ENCODE assay signal across 17 cellular contexts in the genomic region with DNA sequence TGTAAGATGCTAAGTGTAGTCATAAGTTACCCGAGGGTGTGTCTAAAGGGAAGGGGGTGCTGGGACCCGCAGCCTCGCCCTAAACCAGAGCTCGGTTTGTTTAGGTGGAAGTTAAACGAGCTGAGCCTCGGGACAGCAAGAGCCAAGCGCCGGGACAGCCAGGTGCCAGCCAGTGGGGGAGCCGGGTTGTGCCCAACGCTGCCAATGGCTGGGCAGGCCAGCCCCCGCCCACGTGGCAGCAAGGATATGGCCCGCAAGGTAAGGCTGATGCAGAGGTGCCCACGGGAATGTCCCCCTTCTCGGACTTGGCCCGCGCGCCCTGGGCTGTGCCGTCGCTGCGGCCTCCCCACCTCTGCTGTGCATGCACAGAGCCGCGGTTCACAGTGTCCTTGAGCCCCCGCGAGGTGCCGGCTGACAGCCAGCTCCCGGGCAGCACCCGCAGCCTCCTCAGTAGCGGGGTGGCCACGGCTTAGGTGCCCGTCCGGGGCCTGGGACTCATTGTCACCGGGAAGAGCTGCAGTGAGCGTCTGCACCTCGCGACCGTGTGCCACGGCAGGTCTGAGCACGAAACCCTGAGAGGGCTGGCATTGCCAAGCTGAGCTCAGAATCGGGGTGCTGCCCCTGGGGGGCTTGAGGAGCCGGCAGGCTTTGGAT. TPM values are rescaled to one million over a fixed set of nuclear protein-coding genes. Genes with fewer than 3 reads are reported as not detected.
DNase-seq lines count a peak whose midpoint lies in the region; ATAC-seq and TF ChIP-seq lines count a peak whose summit lies in the region.
"Had no signal": no experiment of that assay in that cellular context is flagged by ENCODE, and none has a peak within 500 bp of the region (broad histone marks: within the 10 kb centered on the region; RNA-seq: fewer than 3 reads in every experiment).

No MANE protein-coding gene starts in this region.

- peak overlapping the region; percentile 17 for H3K18ac ChIP-seq in neuronal stem cell (ENCODE audit: low read length)

- H2BK120ac ChIP-seq in neuronal stem cell (ENCODE audit: low read depth, low read length), result no peak overlapping the region

- H2BK5ac ChIP-seq in neuronal stem cell (ENCODE audit: low read length), result peak overlapping the region; percentile 24

- peaks cover 27% of the 10 kb centered on the region for H3K79me1 ChIP-seq in neuronal stem cell (ENCODE audit: low read depth, low read length)

- H3K27me3 ChIP-seq in adrenal gland (no peaks in the 10 kb centered on the region), heart left ventricle (no peaks in the 10 kb centered on the region), neuronal stem cell (ENCODE audit: control insufficient read depth in 3 of 3, insufficient read depth in 3 of 3, low read depth in 1 of 3, low read length in 3 of 3) (no peaks in the 10 kb centered on the region)
- H3K27me3 ChIP-seq: SJCRH30 had no signal

- H2BK12ac ChIP-seq in neuronal stem cell (ENCODE audit: low read length), result no peak overlapping the region

- no peak overlapping the region for H4K91ac ChIP-seq in neuronal stem cell (ENCODE audit: low read depth, low read length, poor library complexity)

- no peak overlapping the region for H4K8ac ChIP-seq in neuronal stem cell (ENCODE audit: low read depth, low read length)

- no peak overlapping the region for H2BK15ac ChIP-seq in neuronal stem cell (ENCODE audit: low read length)

- DNase-seq in G401 (ENCODE audit: low spot score) (peak; percentile 80), adrenal gland (peak in 3 of 7 donors; percentile 52 to 73 (median 70)), heart left ventricle (no peak), neuronal stem cell (ENCODE audit: low spot score) (no peak), GDM1 (lab: John Stamatoyannopoulos, UW) (no peak), T-cell (no peak)
- DNase-seq: H9, KBM-7, NCI-H1417 treated with DMSO at 0.1 percent for 48 hours, NCI-H187 treated with DMSO at 0.1 percent for 48 hours, NCI-H2227 treated with DMSO at 0.1 percent for 48 hours, NCI-H524 treated with DMSO at 0.1 percent for 48 hours, PC-3, RPMI8226, SJCRH30 had no signal

- H3K36me3 Mint-ChIP-seq in T-cell, result peaks cover 12% of the 10 kb centered on the region

- no peak for TF ChIP-seq POLR2A in adrenal gland (IDR thresholded peaks at IDR 0.05)
- TF ChIP-seq POLR2A in heart left ventricle (IDR thresholded peaks at IDR 0.05), result no peak

- no peak overlapping the region for H3K14ac ChIP-seq in neuronal stem cell (ENCODE audit: low read length)

- H3K9me3 ChIP-seq in adrenal gland (replicated peaks in 1 of 3) (no peaks in the 10 kb centered on the region), heart left ventricle (no peaks in the 10 kb centered on the region), neuronal stem cell (replicated peaks in 1 of 2; ENCODE audit: control insufficient read depth in 2 of 2, insufficient read depth in 1 of 2, low read depth in 1 of 2, low read length in 2 of 2) (no peaks in the 10 kb centered on the region)
- H3K9me3 ChIP-seq: SJCRH30 had no signal

- no peak overlapping the region for H3K4me2 ChIP-seq in neuronal stem cell (ENCODE audit: insufficient read depth, low read length, poor library complexity, severe bottlenecking)

- WGBS in adrenal gland, 4 donors, result 58 to 79% (median 65%) methylated on average over 8 to 41 of the region's 41 CpGs
- 61 to 79% (median 78%) methylated on average over 19 to 41 of the region's 41 CpGs for WGBS in heart left ventricle, 4 donors
- no CpG with 5 or more reads among the region's 41 CpGs for WGBS in neuronal stem cell (ENCODE audit: extremely low coverage in 2 of 2, insufficient read length in 2 of 2, insufficient replicate concordance in 1 of 2), 2 donors

- H3K4ac ChIP-seq in neuronal stem cell (ENCODE audit: low read length), result no peak overlapping the region

- H3K4me1 Mint-ChIP-seq in T-cell, result peaks cover 0 to 2% (median 0%) of the 10 kb centered on the region in 3 donors

- H3K27ac ChIP-seq in adrenal gland (peak overlapping the region in 3 of 5 donors; percentile 38 to 72 (median 60)), heart left ventricle (peak overlapping the region in 8 of 12 donors; percentile 4 to 78 (median 60)), neuronal stem cell (replicated peaks; ENCODE audit: low read length) (no peak overlapping the region)
- H3K27ac ChIP-seq: C4-2B, SJCRH30 had no signal

- H3K4me1 ChIP-seq in adrenal gland (replicated peaks in 1 of 2) (peaks cover 8 to 24% of the 10 kb centered on the region in 2 donors), heart left ventricle (peaks cover 0 to 39% (median 4%) of the 10 kb centered on the region in 12 donors), neuronal stem cell (ENCODE audit: control insufficient read depth in 2 of 2, insufficient read depth in 1 of 2, low read depth in 1 of 2, low read length in 2 of 2) (peaks cover 10 to 19% of the 10 kb centered on the region in 2 donors)
- H3K4me1 ChIP-seq: SJCRH30 had no signal

- no peaks in the 10 kb centered on the region for H3K9me3 Mint-ChIP-seq in T-cell
- H3K9me3 Mint-ChIP-seq: H9 had no signal

- POLR2A ChIA-PET in T-cell (lab: Charles Lee), result no interaction called here

- H3K27me3 Mint-ChIP-seq in T-cell, result no peaks in the 10 kb centered on the region

- CTCF ChIA-PET in T-cell (lab: Charles Lee), result no interaction called here

- no peak overlapping the region for H3K4me3 ChIP-seq in adrenal gland
- H3K4me3 ChIP-seq in heart left ventricle, result no peak overlapping the region
- H3K4me3 ChIP-seq in neuronal stem cell (ENCODE audit: low read length in 2 of 2), result no peak overlapping the region
- H3K4me3 ChIP-seq: SJCRH30 had no signal

- H2AFZ ChIP-seq in neuronal stem cell (ENCODE audit: low read length), result no peak overlapping the region

- H3K4me3 Mint-ChIP-seq in T-cell, result no peak overlapping the region
- H3K4me3 Mint-ChIP-seq: H9 had no signal

- H3K23ac ChIP-seq in neuronal stem cell (ENCODE audit: low read depth, low read length, poor library complexity), result peak overlapping the region; percentile 73

- peaks cover 0 to 81% of the 10 kb centered on the region in 2 donors for H3K36me3 ChIP-seq in adrenal gland (replicated peaks in 1 of 2)
- H3K36me3 ChIP-seq in heart left ventricle, result peaks cover 0 to 98% (median 92%) of the 10 kb centered on the region in 9 donors
- peaks cover 51 to 85% of the 10 kb centered on the region in 2 donors for H3K36me3 ChIP-seq in neuronal stem cell (replicated peaks in 1 of 2; ENCODE audit: control insufficient read depth in 2 of 2, insufficient read depth in 2 of 2, low read length in 2 of 2)

- in situ Hi-C loops in G401 (cut with HindIII; ENCODE audit: low sequenced_read_pairs), result no loop called here

- TF ChIP-seq CTCF in adrenal gland (IDR thresholded peaks at IDR 0.05), result no peak
- no peak for TF ChIP-seq CTCF in heart left ventricle (IDR thresholded peaks at IDR 0.05)

- H3K27ac Mint-ChIP-seq in T-cell, result no peak overlapping the region

- H3K9ac ChIP-seq in neuronal stem cell (ENCODE audit: low read depth, low read length, poor library complexity), result no peak overlapping the region

- intact Hi-C loops in adrenal gland (cut with DNase I) (no loop called here), heart left ventricle (cut with DNase I) (no loop called here)

- ATAC-seq in heart left ventricle (peak; percentile 1 to 18 (median 14)), GM19467 (IDR thresholded peaks at IDR 0.05; ENCODE audit: unreplicated experiment) (no peak), T-cell (replicated peaks in 1 of 4) (no peak)
- ATAC-seq: PC-3 had no signal

- peak overlapping the region; percentile 46 for H2AK5ac ChIP-seq in neuronal stem cell (ENCODE audit: low read depth, low read length)

RNA-seq across cellular contexts. Expression of gene RPS15, which starts 9.3 kb away (rescaled TPM):
- 1,108 and 1,164 TPM in 2 replicates for total RNA-seq in G401 (2014; rRNA removed; shearing (Covaris generic))
- total RNA-seq in adrenal gland, result 1,000 to 10,000 TPM in 6 of 8 donors, 100 to 1,000 TPM in 2; 929 to 3,934 (median 1,829) TPM
- 1,000 to 10,000 TPM in 2 of 3 donors, 100 to 1,000 TPM in 1; 471 to 4,071 (median 2,224) TPM for polyA plus RNA-seq in adrenal gland
- total RNA-seq in heart left ventricle, result 1,000 to 10,000 TPM in 2 of 9 donors, 100 to 1,000 TPM in 7; 468 to 2,348 (median 669) TPM
- polyA plus RNA-seq in heart left ventricle, result 1,000 to 10,000 TPM; 2,165 to 2,683 TPM
- polyA plus RNA-seq in neuronal stem cell (2013, experiment 1 of 2), result 3,965 TPM
- 3,732 TPM for polyA plus RNA-seq in neuronal stem cell (2013, experiment 2 of 2)
- total RNA-seq in T-cell, result 1,000 to 10,000 TPM; 1,731 to 2,353 (median 2,282) TPM

RNA-seq across cellular contexts. Expression of gene APC2, which starts 21.1 kb away (rescaled TPM):
- 13.4 and 15.4 TPM in 2 replicates for total RNA-seq in G401 (2014; rRNA removed; shearing (Covaris generic))
- total RNA-seq in adrenal gland (1 to 10 TPM in 3 of 8 donors, under 1 TPM in 5; 0.06 to 6.9 (median 0.32) TPM), heart left ventricle (under 1 TPM in 8 of 9 donors, not detected in 1; 0.04 to 0.72 (median 0.14) TPM), T-cell (under 1 TPM; 0.08 to 0.29 (median 0.13) TPM)
- polyA plus RNA-seq in adrenal gland (10 to 100 TPM in 1 of 3 donors, under 1 TPM in 2; 0.71 to 12.9 (median 0.82) TPM), heart left ventricle (under 1 TPM; 0.07 to 0.08 TPM)
- 3.4 TPM for polyA plus RNA-seq in neuronal stem cell (2013, experiment 1 of 2)
- 3.9 TPM for polyA plus RNA-seq in neuronal stem cell (2013, experiment 2 of 2)

RNA-seq across cellular contexts. Expression of gene DAZAP1, which starts 21.5 kb away (rescaled TPM):
- 153 and 193 TPM in 2 replicates for total RNA-seq in G401 (2014; rRNA removed; shearing (Covaris generic))
- total RNA-seq in adrenal gland (10 to 100 TPM; 11.5 to 87.5 (median 43.8) TPM), heart left ventricle (100 to 1,000 TPM in 1 of 9 donors, 10 to 100 TPM in 8; 36.8 to 124 (median 78.5) TPM), T-cell (100 to 1,000 TPM; 153 to 170 (median 161) TPM)
- polyA plus RNA-seq in adrenal gland (100 to 1,000 TPM in 1 of 3 donors, 10 to 100 TPM in 2; 60.0 to 117 (median 77.5) TPM), heart left ventricle (100 to 1,000 TPM in 1 of 2 donors, 10 to 100 TPM in 1; 65.8 to 128 TPM)
- polyA plus RNA-seq in neuronal stem cell (2013, experiment 1 of 2), result 124 TPM
- polyA plus RNA-seq in neuronal stem cell (2013, experiment 2 of 2), result 126 TPM

RNA-seq across cellular contexts. Expression of gene GAMT, which starts 27.5 kb away (rescaled TPM):
- total RNA-seq in G401 (2014; rRNA removed; shearing (Covaris generic)), result 110 and 116 TPM in 2 replicates
- 10 to 100 TPM; 14.8 to 96.9 (median 36.3) TPM for total RNA-seq in adrenal gland
- polyA plus RNA-seq in adrenal gland, result 10 to 100 TPM in 2 of 3 donors, 1 to 10 TPM in 1; 7.4 to 84.5 (median 74.2) TPM
- 100 to 1,000 TPM in 1 of 9 donors, 10 to 100 TPM in 8; 35.9 to 167 (median 62.5) TPM for total RNA-seq in heart left ventricle
- polyA plus RNA-seq in heart left ventricle, result 100 to 1,000 TPM in 1 of 2 donors, 10 to 100 TPM in 1; 21.9 to 180 TPM
- 41.6 TPM for polyA plus RNA-seq in neuronal stem cell (2013, experiment 1 of 2)
- 42.6 TPM for polyA plus RNA-seq in neuronal stem cell (2013, experiment 2 of 2)
- total RNA-seq in T-cell, result 10 to 100 TPM; 11.8 to 18.1 (median 13.7) TPM

RNA-seq across cellular contexts. Expression of gene NDUFS7, which starts 45.2 kb away (rescaled TPM):
- total RNA-seq in G401 (2014; rRNA removed; shearing (Covaris generic)), result 123 TPM in 2 replicates
- total RNA-seq in adrenal gland (100 to 1,000 TPM; 128 to 286 (median 157) TPM), heart left ventricle (100 to 1,000 TPM; 205 to 717 (median 336) TPM), T-cell (10 to 100 TPM; 50.3 to 85.5 (median 79.6) TPM)
- polyA plus RNA-seq in adrenal gland (100 to 1,000 TPM in 2 of 3 donors, 1 to 10 TPM in 1; 4.7 to 267 (median 134) TPM), heart left ventricle (100 to 1,000 TPM; 251 to 634 TPM)
- polyA plus RNA-seq in neuronal stem cell (2013, experiment 1 of 2), result 61.9 TPM
- 60.2 TPM for polyA plus RNA-seq in neuronal stem cell (2013, experiment 2 of 2)

Comparison
In these comparisons a context has a peak if more than half of its experiments do, and no peak if none do; other contexts are left out.
1. ATAC-seq: peak in heart left ventricle (4 of 4); none in GM19467 (single experiment) and T-cell (0 of 4).